ENCODE assay signal across 22 cellular contexts in the genomic region with DNA sequence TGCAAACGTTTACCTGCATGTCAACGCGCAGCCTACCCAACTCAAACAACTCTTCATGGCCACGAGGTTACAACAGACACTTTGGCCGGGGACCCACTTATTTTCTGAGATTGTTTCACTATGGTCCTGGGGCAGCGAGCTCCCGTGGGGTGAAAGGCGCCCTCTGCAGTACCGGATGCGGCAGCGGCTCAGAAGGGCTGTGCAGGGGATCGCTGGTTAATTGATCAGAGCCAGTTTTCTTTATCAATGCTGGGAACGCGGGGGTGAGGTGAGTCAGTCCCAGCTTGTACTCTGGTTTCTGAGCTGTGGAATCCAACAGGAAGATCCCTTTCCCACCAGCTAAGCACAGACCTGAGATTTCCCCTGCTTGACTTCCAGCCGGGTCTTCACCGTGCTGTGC.
A peak's percentile ranks its signal among the peaks of the same experiment; 100 is the strongest.
DNase-seq lines count a peak whose midpoint lies in the region; ATAC-seq, FAIRE-seq and TF ChIP-seq lines count a peak whose summit lies in the region.
"Had no signal": no experiment of that assay in that cellular context is flagged by ENCODE, and none has a peak within 500 bp of the region (broad histone marks: within the 10 kb centered on the region; RNA-seq: fewer than 3 reads in every experiment).

No MANE protein-coding gene starts in this region.

- H2BK15ac ChIP-seq in H1 (ENCODE audit: low read length) = no peak overlapping the region

- H3K27me3 ChIP-seq in AG04450 (ENCODE audit: control insufficient read depth, insufficient read depth, low read length) (no peaks in the 10 kb centered on the region), H1 (replicated peaks in 1 of 4; ENCODE audit: control insufficient read depth in 3 of 4, extremely low read depth in 1 of 4, insufficient read depth in 3 of 4, low read length in 3 of 4) (no peaks in the 10 kb centered on the region), liver (ENCODE audit: control insufficient read depth in 4 of 4, insufficient read depth in 4 of 4, low read length in 3 of 4) (no peaks in the 10 kb centered on the region)
- H3K27me3 ChIP-seq: colonic mucosa, neutrophil had no signal

- H4K20me1 ChIP-seq in H1 (replicated peaks in 1 of 2; ENCODE audit: control insufficient read depth in 1 of 2, insufficient read depth in 2 of 2, low read length in 2 of 2) = no peaks in the 10 kb centered on the region

- ATAC-seq in GM21786 (IDR thresholded peaks at IDR 0.05; ENCODE audit: unreplicated experiment) = no peak
- ATAC-seq: activated CD8-positive, alpha-beta T cell treated with anti-CD3 and anti-CD28 coated beads, Interleukin-2, amount 10 ng/mL, durations not matched to agents 7 days and 5 days; left colon; Right ventricle myocardium inferior had no signal

- no peak overlapping the region for H3K4me2 ChIP-seq in H1 (ENCODE audit: insufficient read depth in 1 of 2, low read depth in 2 of 2, low read length in 2 of 2)

- H3K18ac ChIP-seq in H1 (ENCODE audit: extremely low read depth, low read length) = no peak overlapping the region

- peak; percentile 70 to 79 for TF ChIP-seq RAD21 in H1 (IDR thresholded peaks at IDR 0.05 in 1 of 2, conservative IDR thresholded peaks at IDR 0.05 in 1 of 2; ENCODE audit: low read depth in 2 of 2, low read length in 2 of 2)
- peak; percentile 44 to 71 for TF ChIP-seq RAD21 in liver (IDR thresholded peaks at IDR 0.05)

- H3K9me3 ChIP-seq in AG04450 (ENCODE audit: control insufficient read depth, insufficient read depth, low read length) = no peaks in the 10 kb centered on the region; the same call in 1 of the 2 replicates
- no peaks in the 10 kb centered on the region for H3K9me3 ChIP-seq in H1 (ENCODE audit: insufficient read depth in 2 of 2, low read depth in 1 of 2, low read length in 1 of 2)
- no peaks in the 10 kb centered on the region for H3K9me3 ChIP-seq in liver (ENCODE audit: control insufficient read depth in 4 of 4, low read length in 3 of 4)
- H3K9me3 ChIP-seq: colonic mucosa, neutrophil had no signal

- no peaks in the 10 kb centered on the region for H3K23me2 ChIP-seq in H1 (ENCODE audit: low read depth, low read length)

- TF ChIP-seq EP300 in H1 (IDR thresholded peaks at IDR 0.05; ENCODE audit: borderline replicate concordance in 1 of 2, low read depth in 2 of 2, low read length in 2 of 2) = no peak

- DNase-seq in AG04450 (ENCODE audit: low read depth, low spot score) = no peak
- DNase-seq in HuH-7 (ENCODE audit: low spot score) = peak; percentile 24
- DNase-seq in H1 (ENCODE audit: low read depth in 1 of 2, low spot score in 2 of 2) = peak; percentile 23 to 68
- no peak for DNase-seq in ACHN
- DNase-seq in NCI-H128 (lab: John Stamatoyannopoulos, UW; ENCODE audit: unreplicated experiment) = no peak
- DNase-seq in activated naive CD4-positive, alpha-beta T cell (lab: John Stamatoyannopoulos, UW) = no peak
- DNase-seq: activated CD8-positive, alpha-beta T cell treated with anti-CD3 and anti-CD28 coated beads, Interleukin-2, amount 10 ng/mL, durations not matched to agents 7 days and 5 days; activated naive CD4-positive, alpha-beta T cell treated with anti-CD3 and anti-CD28 coated beads for 36 hours; activated T-cell treated with anti-CD3 and anti-CD28 coated beads, Interleukin-2, amount 50 U/mL, for 24 hours; colonic mucosa; DMS79; Karpas-422; left colon; NCI-H1092; NCI-H2081 treated with DMSO at 0.1 percent for 48 hours; NCI-H526; substantia nigra had no signal

- no peak overlapping the region for H3K56ac ChIP-seq in H1 (replicated peaks; ENCODE audit: insufficient read length, low read depth, low read length)

- POLR2A ChIA-PET in AG04450 (lab: Yijun Ruan, JAX) = no interaction called here
- POLR2A ChIA-PET in H1 (lab: Charles Lee; ENCODE audit: partially characterized antibody) = interaction anchor here (1.4 kb wide), 1 partner anchor 366 kb away, joined by 4 read pairs; a partner anchor contains a TSS

- H3K14ac ChIP-seq in H1 (ENCODE audit: insufficient read length) = no peak overlapping the region

- no peaks in the 10 kb centered on the region for H3K79me1 ChIP-seq in H1 (ENCODE audit: low read depth, low read length)

- no peak for TF ChIP-seq POLR2A in H1 (IDR thresholded peaks at IDR 0.05; ENCODE audit: control extremely low read depth in 1 of 2, low read depth in 2 of 2, low read length in 2 of 2)

- no peak for FAIRE-seq in H1 (lab: Jason Lieb, UNC)

- H3K79me2 ChIP-seq in H1 (ENCODE audit: control insufficient read depth in 1 of 2, insufficient read depth in 2 of 2, low read length in 2 of 2) = no peaks in the 10 kb centered on the region

- no peak overlapping the region for H2AK5ac ChIP-seq in H1 (ENCODE audit: low read depth, low read length)

- H2BK12ac ChIP-seq in H1 (ENCODE audit: low read depth, low read length) = no peak overlapping the region

- CTCF ChIA-PET in AG04450 (lab: Charles Lee) (interaction anchor here (0.8 kb wide), 1 partner anchor 9 kb away, joined by 3 read pairs; no protein-coding TSS in a partner anchor), H1 (lab: Charles Lee; ENCODE audit: partially characterized antibody) (interaction anchor here (0.6 to 2.8 kb wide), 10 partner anchors 9 to 936 kb away, joined by 3 to 12 read pairs (median 3); no protein-coding TSS in a partner anchor)

- no peak overlapping the region for H2BK120ac ChIP-seq in H1 (replicated peaks; ENCODE audit: low read depth, low read length)

- no peak overlapping the region for H3K4ac ChIP-seq in H1 (replicated peaks; ENCODE audit: insufficient read length, low read depth, low read length)

- no peak overlapping the region for H2BK5ac ChIP-seq in H1 (ENCODE audit: low read depth, low read length)

- peak overlapping the region; percentile 60; the same call in 1 of the 2 replicates for H2AFZ ChIP-seq in H1 (ENCODE audit: low read length)

- H3K27ac ChIP-seq in AG04450 (ENCODE audit: low read depth, low read length) = no peak overlapping the region
- H3K27ac ChIP-seq in H1 (ENCODE audit: low read depth, low read length) = no peak overlapping the region
- no peak overlapping the region for H3K27ac ChIP-seq in liver (ENCODE audit: low read depth in 1 of 2, low read length in 2 of 2)
- H3K27ac ChIP-seq: colonic mucosa, neutrophil, VCaP had no signal

- 56% methylated on average over 16 of the region's 16 CpGs; no CpG with 5 or more reads in 1 of the 2 experiments for WGBS in H1 (ENCODE audit: extremely low coverage in 1 of 2, insufficient coverage in 1 of 2, insufficient read length in 1 of 2, insufficient replicate concordance in 2 of 2, low coverage in 1 of 2, low lambda C conversion rate in 2 of 2, missing lambda C conversion rate in 1 of 2), 2 experiments
- WGBS in liver = 56% methylated on average over 16 of the region's 16 CpGs

- H4K8ac ChIP-seq in H1 (ENCODE audit: extremely low read depth, insufficient read depth, low read length) = no peak overlapping the region

- H3K4me3 ChIP-seq in AG04450 (ENCODE audit: low read depth, low read length) (no peak overlapping the region), H1 (ENCODE audit: extremely low read depth in 1 of 4, insufficient read depth in 2 of 4, low read depth in 3 of 4, low read length in 4 of 4) (no peak overlapping the region), liver (ENCODE audit: low read depth in 1 of 3, low read length in 3 of 3) (no peak overlapping the region)
- H3K4me3 ChIP-seq: colonic mucosa had no signal

- H3K23ac ChIP-seq in H1 (ENCODE audit: insufficient read length) = no peak overlapping the region

- no peaks in the 10 kb centered on the region for H3K4me1 ChIP-seq in H1 (replicated peaks in 1 of 4; ENCODE audit: control insufficient read depth in 3 of 4, insufficient read depth in 4 of 4, low read length in 3 of 4)
- H3K4me1 ChIP-seq in liver (ENCODE audit: control insufficient read depth in 4 of 4, insufficient read depth in 4 of 4, low read length in 3 of 4) = no peaks in the 10 kb centered on the region
- H3K4me1 ChIP-seq: colonic mucosa had no signal

- H4K5ac ChIP-seq in H1 (ENCODE audit: insufficient read length, low read depth, low read length) = no peak overlapping the region

- no peaks in the 10 kb centered on the region for H3K36me3 ChIP-seq in H1 (ENCODE audit: control insufficient read depth in 2 of 4, insufficient read depth in 4 of 4, low read length in 3 of 4)
- H3K36me3 ChIP-seq in liver (ENCODE audit: control insufficient read depth in 4 of 4, insufficient read depth in 3 of 4, low read depth in 1 of 4, low read length in 3 of 4) = no peaks in the 10 kb centered on the region
- H3K36me3 ChIP-seq: colonic mucosa, neutrophil had no signal

- in situ Hi-C loops in ACHN (cut with HindIII; ENCODE audit: low pct_ligation_motif_present, low pct_unique_long_range_greater_than_20kb, low sequenced_read_pairs) = no loop called here

- H2BK20ac ChIP-seq in H1 (ENCODE audit: low read length) = no peak overlapping the region

- H3K9ac ChIP-seq in H1 (replicated peaks in 1 of 4; ENCODE audit: extremely low read depth in 1 of 4, low read depth in 3 of 4, low read length in 3 of 4) = no peak overlapping the region
- H3K9ac ChIP-seq in liver (ENCODE audit: low read depth in 1 of 2, low read length in 2 of 2) = no peak overlapping the region

- H4K91ac ChIP-seq in H1 (replicated peaks; ENCODE audit: insufficient read length, low read length) = no peak overlapping the region

- TF ChIP-seq CTCF in AG04450 (IDR thresholded peaks at IDR 0.05; ENCODE audit: low read depth, low read length) (0 out of 2 replicates have a peak, but pooled peaks have one; percentile 5), H1 (IDR thresholded peaks at IDR 0.05; ENCODE audit: control extremely low read depth in 1 of 3, insufficient read depth in 1 of 3, low read depth in 1 of 3, low read length in 3 of 3) (peak; percentile 61 to 73 (median 71)), liver (IDR thresholded peaks at IDR 0.05; ENCODE audit: low read depth, low read length, missing input control) (peak; percentile 17)

TF ChIP-seq in H1, 55 proteins besides CTCF, POLR2A, EP300 and RAD21:
- TF ChIP-seq SAP30 (IDR thresholded peaks at IDR 0.05; ENCODE audit: insufficient read depth, insufficient replicate concordance, low read length) = no peak
- peak in 1 of 2 experiments; percentile 14; a peak in 1 of 4 replicates for TF ChIP-seq HDAC2 (IDR thresholded peaks at IDR 0.05; ENCODE audit: borderline replicate concordance in 1 of 2, low read depth in 2 of 2, low read length in 2 of 2)

TF ChIP-seq in liver, 16 proteins besides CTCF, POLR2A, EP300 and RAD21 (continues in another document):
- TF ChIP-seq HNF4G (IDR thresholded peaks at IDR 0.05) = no peak
- TF ChIP-seq, protein P1, sequence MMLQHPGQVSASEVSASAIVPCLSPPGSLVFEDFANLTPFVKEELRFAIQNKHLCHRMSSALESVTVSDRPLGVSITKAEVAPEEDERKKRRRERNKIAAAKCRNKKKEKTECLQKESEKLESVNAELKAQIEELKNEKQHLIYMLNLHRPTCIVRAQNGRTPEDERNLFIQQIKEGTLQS (IDR thresholded peaks at IDR 0.05) = no peak
- no peak for TF ChIP-seq TAF1 (conservative IDR thresholded peaks at IDR 0.05)
- TF ChIP-seq FOXA2 (IDR thresholded peaks at IDR 0.05) = no peak
- no peak for TF ChIP-seq RXRA (IDR thresholded peaks at IDR 0.05)
- TF ChIP-seq EGR1 (IDR thresholded peaks at IDR 0.05; ENCODE audit: low read depth in 2 of 2) = no peak
- no peak for TF ChIP-seq JUND (IDR thresholded peaks at IDR 0.05)
- TF ChIP-seq GABPA (IDR thresholded peaks at IDR 0.05 in 1 of 2, conservative IDR thresholded peaks at IDR 0.05 in 1 of 2) = no peak
- no peak for TF ChIP-seq NR2F2 (IDR thresholded peaks at IDR 0.05)
- no peak for TF ChIP-seq FOXA1 (IDR thresholded peaks at IDR 0.05)

Comparison
In these comparisons a context has a peak if more than half of its experiments do, and no peak if none do; other contexts are left out.
1. DNase-seq: peak in HuH-7 (single experiment) and H1 (2 of 2); none in AG04450 (single experiment), ACHN (single experiment), NCI-H128 (single experiment) and activated naive CD4-positive, alpha-beta T cell (0 of 4).
2. CTCF ChIP-seq: peak in every context shown above with its lines; median percentile 71 in H1; 17 in liver; 5 in AG04450.